In the genomic region with DNA sequence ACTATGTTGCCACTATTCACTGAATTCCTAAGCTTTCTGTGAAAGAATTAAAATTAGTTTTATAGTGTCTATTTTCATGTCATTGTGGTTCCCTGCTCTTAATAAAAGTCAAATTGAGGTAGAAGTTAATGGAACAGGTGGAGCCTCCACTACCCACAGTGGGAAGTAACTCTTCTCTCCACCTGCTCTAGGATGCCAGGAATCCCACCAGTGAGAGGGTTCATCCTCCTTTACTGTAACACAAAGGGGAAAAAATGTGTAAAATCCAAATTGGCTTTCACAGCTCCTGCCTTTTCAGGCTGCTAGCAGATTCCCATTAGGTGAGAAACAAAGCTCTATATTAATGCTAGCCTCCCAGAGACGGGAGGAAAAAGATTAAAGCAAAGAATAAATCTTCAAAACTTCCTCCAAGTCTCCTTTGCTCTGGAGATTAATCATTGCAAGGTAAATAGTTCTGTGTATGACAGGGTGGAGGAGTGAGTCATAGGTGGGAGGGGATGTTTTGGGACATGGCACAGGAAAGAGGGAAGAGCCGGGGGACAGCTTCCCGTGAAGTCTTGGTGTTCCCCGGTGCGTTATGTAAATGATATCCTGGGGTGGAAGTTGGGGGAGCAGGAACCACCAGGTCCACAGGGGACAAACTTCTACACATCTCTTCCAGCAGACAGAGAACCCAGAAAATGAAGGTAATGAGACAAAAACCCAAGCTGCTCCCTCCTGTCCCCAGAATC, we compare ENCODE assay signal across 1 cellular context.
TF ChIP-seq lines count a peak whose summit lies in the region.

No MANE protein-coding gene starts in this region.

TF ChIP-seq in HepG2, 621 proteins besides CTCF, POLR2A, EP300 and RAD21:
- peak; percentile 78 for TF ChIP-seq FOSL2 (CRISPR knock-in tag; IDR thresholded peaks at IDR 0.05)
- peak; percentile 25; the same call in 1 of the 2 replicates for TF ChIP-seq ARID5B (CRISPR knock-in tag; IDR thresholded peaks at IDR 0.05)
- TF ChIP-seq ELF3 (CRISPR knock-in tag; IDR thresholded peaks at IDR 0.05) = 0 out of 2 replicates have a peak, but pooled peaks have one; percentile 20
